ENCODE assay signal across 10 cellular contexts in the genomic region with DNA sequence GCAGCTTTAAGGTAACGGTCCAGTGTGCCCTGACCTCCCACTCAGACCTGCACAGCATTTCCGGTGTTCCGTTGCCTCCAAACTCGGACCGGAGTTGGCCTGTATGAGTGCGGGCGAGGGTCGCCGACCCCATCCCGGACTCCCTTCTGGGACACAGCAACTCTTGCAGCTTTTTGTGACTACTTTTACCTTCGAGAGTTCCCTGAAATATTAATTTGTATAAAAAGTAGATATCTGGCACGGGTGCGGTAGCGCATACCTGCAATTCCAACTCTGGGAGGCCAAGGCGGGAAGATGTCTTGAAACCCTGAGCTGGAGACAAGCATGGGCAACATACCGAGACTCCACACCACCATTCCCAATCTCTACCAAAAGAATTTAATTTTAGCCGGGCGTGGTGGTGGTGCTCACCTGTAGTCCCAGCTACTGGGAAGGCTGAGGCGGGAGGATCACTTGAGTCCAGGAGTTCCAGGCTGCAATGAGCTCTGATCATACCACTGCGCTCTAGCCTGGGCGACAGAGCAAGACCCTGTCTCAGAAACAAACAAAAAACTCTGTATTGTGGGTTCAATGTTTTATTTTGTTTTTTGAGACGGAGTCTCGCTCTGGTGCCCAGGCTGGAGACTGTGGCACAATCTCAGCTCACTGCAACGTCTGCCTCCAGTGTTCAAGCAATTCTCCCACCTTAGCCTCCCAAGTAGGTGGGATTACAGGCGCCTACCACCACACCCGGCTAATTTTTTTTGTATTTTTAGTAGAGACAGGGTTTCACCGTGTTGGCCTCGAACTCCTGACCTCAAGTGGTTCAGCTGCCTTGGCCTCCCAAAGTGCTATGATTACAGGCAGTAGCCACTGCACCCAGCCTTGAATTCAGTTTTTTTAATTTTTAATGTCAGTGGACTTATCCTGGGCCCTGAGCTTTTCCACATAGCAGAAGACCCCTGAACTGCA. TPM values are rescaled to one million over a fixed set of nuclear protein-coding genes. Genes with fewer than 3 reads are reported as not detected.
A peak's percentile ranks its signal among the peaks of the same experiment; 100 is the strongest.
DNase-seq lines count a peak whose midpoint lies in the region; ATAC-seq and TF ChIP-seq lines count a peak whose summit lies in the region.
"Had no signal": no experiment of that assay in that cellular context is flagged by ENCODE, and none has a peak within 500 bp of the region (broad histone marks: within the 10 kb centered on the region; RNA-seq: fewer than 3 reads in every experiment).

No MANE protein-coding gene starts in this region.

- 60 to 77% methylated on average over 1 to 12 of the region's 28 CpGs for WGBS in gastroesophageal sphincter (ENCODE audit: low coverage in 1 of 2), 2 donors

- H3K27me3 ChIP-seq in DOHH2 (ENCODE audit: control insufficient read depth, low read length) (no peaks in the 10 kb centered on the region), gastroesophageal sphincter (no peaks in the 10 kb centered on the region)

- no peak overlapping the region for H3K27ac Mint-ChIP-seq in progenitor cell of endocrine pancreas

- DNase-seq in SK-N-MC (ENCODE audit: low read depth, low spot score): no peak
- no peak for DNase-seq in progenitor cell of endocrine pancreas (ENCODE audit: low spot score, unreplicated experiment)
- no peak for DNase-seq in NCI-H1105 (lab: John Stamatoyannopoulos, UW)
- no peak for DNase-seq in NCI-H1694 (lab: John Stamatoyannopoulos, UW)

- H3K4me3 ChIP-seq in DOHH2 (ENCODE audit: low read length): peak overlapping the region; percentile 77
- no peak overlapping the region; the same call in 1 of the 2 replicates for H3K4me3 ChIP-seq in SK-N-MC
- H3K4me3 ChIP-seq in gastroesophageal sphincter: peak overlapping the region in 1 of 2 donors; percentile 92

- peak overlapping the region; percentile 21 for H3K4me3 Mint-ChIP-seq in progenitor cell of endocrine pancreas (ENCODE audit: low read depth)

- no peaks in the 10 kb centered on the region for H3K9me3 Mint-ChIP-seq in progenitor cell of endocrine pancreas (ENCODE audit: low read depth)
- H3K9me3 Mint-ChIP-seq: HFFc6 had no signal

- H3K79me2 ChIP-seq in DOHH2 (ENCODE audit: control insufficient read depth, low read length): peaks cover 41% of the 10 kb centered on the region

- H3K9ac ChIP-seq in SK-N-MC (ENCODE audit: insufficient read length): peak overlapping the region; percentile 17

- no peaks in the 10 kb centered on the region for H4K20me1 ChIP-seq in DOHH2 (ENCODE audit: control insufficient read depth, insufficient read depth, low read depth, low read length)

- TF ChIP-seq CTCF in DOHH2 (IDR thresholded peaks at IDR 0.05; ENCODE audit: low read depth, low read length, poor library complexity, severe bottlenecking) (no peak), gastroesophageal sphincter (IDR thresholded peaks at IDR 0.05) (no peak), progenitor cell of endocrine pancreas (IDR thresholded peaks at IDR 0.05; ENCODE audit: unreplicated experiment) (no peak)

- ATAC-seq in gastroesophageal sphincter (no peak), HG02885 (IDR thresholded peaks at IDR 0.05; ENCODE audit: poor library complexity, unreplicated experiment) (no peak), HG03039 (IDR thresholded peaks at IDR 0.05; ENCODE audit: unreplicated experiment) (no peak)

- peak overlapping the region; percentile 83 for H3K4me2 ChIP-seq in DOHH2 (ENCODE audit: low read length)

- no peak for TF ChIP-seq POLR2A in gastroesophageal sphincter (IDR thresholded peaks at IDR 0.05)

- peaks cover 19% of the 10 kb centered on the region for H3K4me1 Mint-ChIP-seq in progenitor cell of endocrine pancreas (ENCODE audit: low read depth)

- H3K36me3 ChIP-seq in DOHH2 (ENCODE audit: control insufficient read depth, low read length): peaks cover 37% of the 10 kb centered on the region
- peaks cover 27% of the 10 kb centered on the region for H3K36me3 ChIP-seq in SK-N-MC (ENCODE audit: insufficient read depth, low read length)
- peaks cover 0 to 25% of the 10 kb centered on the region in 2 donors for H3K36me3 ChIP-seq in gastroesophageal sphincter

- H3K9me3 ChIP-seq in DOHH2 (ENCODE audit: control insufficient read depth, insufficient read depth, low read length): no peaks in the 10 kb centered on the region
- no peaks in the 10 kb centered on the region for H3K9me3 ChIP-seq in SK-N-MC (ENCODE audit: low read depth, low read length)
- no peaks in the 10 kb centered on the region for H3K9me3 ChIP-seq in gastroesophageal sphincter

- H3K9me2 ChIP-seq in DOHH2 (replicated peaks; ENCODE audit: control insufficient read depth, low read length): no peaks in the 10 kb centered on the region

- peaks cover 9% of the 10 kb centered on the region for H3K36me3 Mint-ChIP-seq in progenitor cell of endocrine pancreas (ENCODE audit: insufficient read depth)

- TF ChIP-seq EP300 in gastroesophageal sphincter (IDR thresholded peaks at IDR 0.05): no peak

- no peaks in the 10 kb centered on the region for H3K27me3 Mint-ChIP-seq in progenitor cell of endocrine pancreas

- H3F3A ChIP-seq in DOHH2 (ENCODE audit: control insufficient read depth, insufficient read depth): peaks cover 34% of the 10 kb centered on the region

- H3K27ac ChIP-seq in DOHH2 (ENCODE audit: low read depth, low read length) (peak overlapping the region; percentile 80; the same call in 1 of the 2 replicates), SK-N-MC (peak overlapping the region; percentile 64), gastroesophageal sphincter (peak overlapping the region in 3 of 4 donors; percentile 92 to 99 (median 96))

- H3K4me1 ChIP-seq in DOHH2 (ENCODE audit: control insufficient read depth, low read length) (peaks cover 38% of the 10 kb centered on the region), gastroesophageal sphincter (peaks cover 0 to 42% (median 16%) of the 10 kb centered on the region in 3 donors)

RNA-seq across cellular contexts. Expression of a gene that starts 1.1 kb away (rescaled TPM):
- total RNA-seq in gastroesophageal sphincter (10 to 100 TPM; 19.9 to 26.3 (median 20.7) TPM), progenitor cell of endocrine pancreas (23.7 and 29.8 TPM in 2 replicates)

RNA-seq across cellular contexts. Expression of a gene that starts 7.8 kb away (rescaled TPM):
- total RNA-seq in gastroesophageal sphincter: 10 to 100 TPM; 27.9 to 34.2 (median 30.8) TPM
- total RNA-seq in progenitor cell of endocrine pancreas: 34.6 and 35.4 TPM in 2 replicates

RNA-seq across cellular contexts. Expression of a gene that starts 8.9 kb away (rescaled TPM):
- total RNA-seq in gastroesophageal sphincter (1 to 10 TPM; 4.9 to 8.2 (median 5.8) TPM), progenitor cell of endocrine pancreas (2.5 and 3.8 TPM in 2 replicates)

RNA-seq across cellular contexts. Expression of a gene that starts 26.6 kb away (rescaled TPM):
- under 1 TPM in 1 of 4 donors, not detected in 3; 0.67 TPM for total RNA-seq in gastroesophageal sphincter
- 0.67 and 1.7 TPM in 2 replicates for total RNA-seq in progenitor cell of endocrine pancreas
- total RNA-seq: SK-MEL-5 had no signal

RNA-seq across cellular contexts. Expression of a gene that starts 41.6 kb away (rescaled TPM):
- total RNA-seq in gastroesophageal sphincter (10 to 100 TPM; 20.2 to 38.1 (median 26.1) TPM), progenitor cell of endocrine pancreas (27.9 and 32.2 TPM in 2 replicates)
